37 cellular contexts compared by ENCODE assay signal in the genomic region with DNA sequence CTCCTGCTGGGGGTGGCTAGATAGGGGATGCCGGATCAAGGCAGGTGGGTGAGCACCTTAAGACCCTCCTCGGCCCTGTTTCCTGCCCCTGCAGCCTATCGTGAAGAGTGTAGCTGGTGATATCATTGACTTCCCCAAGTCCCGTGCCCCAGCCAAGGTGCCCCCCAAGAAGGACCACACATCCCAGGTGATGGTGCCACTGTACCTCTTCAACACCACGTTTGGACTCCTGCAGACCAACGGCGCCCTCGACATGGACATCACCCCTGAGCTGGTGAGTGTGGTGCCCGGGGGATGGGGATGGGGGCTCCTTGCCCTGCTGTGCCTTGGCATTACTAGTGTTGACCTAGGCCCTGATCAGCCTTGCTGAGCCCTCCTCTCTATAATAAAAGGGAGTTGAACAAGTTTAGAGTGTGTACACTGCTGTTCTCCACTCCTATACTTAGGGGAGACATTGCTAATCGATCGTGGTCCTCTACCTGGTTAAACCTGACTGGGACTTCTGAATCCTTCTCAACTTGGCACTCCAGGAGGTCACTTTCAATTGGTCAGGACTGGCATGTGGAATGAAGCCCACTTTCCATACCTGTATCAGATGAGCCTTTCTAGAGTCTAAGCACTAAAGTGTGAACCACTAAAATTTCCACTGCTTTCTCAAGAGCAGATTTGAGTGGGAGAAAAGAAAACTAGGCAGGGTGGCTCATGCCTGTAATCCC. TPM values are rescaled to one million over a fixed set of nuclear protein-coding genes. Genes with fewer than 3 reads are reported as not detected.
"Had no signal": no experiment of that assay in that cellular context is flagged by ENCODE, and none has a peak within 500 bp of the region (broad histone marks: within the 10 kb centered on the region; RNA-seq: fewer than 3 reads in every experiment).

No MANE protein-coding gene starts in this region.

- H3K36me3 Mint-ChIP-seq: activated naive CD4-positive, alpha-beta T cell treated with anti-CD3 and anti-CD28 coated beads, Interleukin-2, amount 50 U/mL, for 24 hours; activated naive CD8-positive, alpha-beta T cell treated with anti-CD3 and anti-CD28 coated beads for 36 hours had no signal

- H3K27me3 Mint-ChIP-seq: activated CD4-positive, alpha-beta memory T cell treated with anti-CD3 and anti-CD28 coated beads, Interleukin-2, amount 10 ng/mL, durations not matched to agents 7 days and 5 days; activated CD4-positive, alpha-beta T cell treated with anti-CD3 and anti-CD28 coated beads, Interleukin-2, amount 10 ng/mL, durations not matched to agents 7 days and 5 days; activated naive CD4-positive, alpha-beta T cell treated with anti-CD3 and anti-CD28 coated beads, Interleukin-2, amount 50 U/mL, for 24 hours; activated naive CD8-positive, alpha-beta T cell treated with anti-CD3 and anti-CD28 coated beads for 36 hours; activated naive CD8-positive, alpha-beta T cell treated with anti-CD3 and anti-CD28 coated beads, Interleukin-2, amount 50 U/mL, for 24 hours; activated T-cell treated with anti-CD3 and anti-CD28 coated beads, Interleukin-2, amount 50 U/mL, for 24 hours; T-helper 17 cell had no signal

- H3K4me3 ChIP-seq: adrenal gland, body of pancreas, cardiac muscle cell, coronary artery, dorsolateral prefrontal cortex, esophagus muscularis mucosa, gastrocnemius medialis, heart right ventricle, hepatocyte had no signal

- H3K27ac Mint-ChIP-seq: activated CD4-positive, alpha-beta memory T cell treated with anti-CD3 and anti-CD28 coated beads, Interleukin-2, amount 10 ng/mL, durations not matched to agents 7 days and 5 days; activated CD4-positive, alpha-beta T cell treated with anti-CD3 and anti-CD28 coated beads, Interleukin-2, amount 10 ng/mL, durations not matched to agents 7 days and 5 days; activated naive CD8-positive, alpha-beta T cell treated with anti-CD3 and anti-CD28 coated beads for 36 hours; activated T-cell treated with anti-CD3 and anti-CD28 coated beads, Interleukin-2, amount 50 U/mL, for 24 hours; activated T-cell treated with anti-CD3 and anti-CD28 coated beads, Interleukin-2, amount 50 U/mL, for 72 hours; dendritic cell treated with granulocyte-macrophage colony-stimulating factor and Interleukin-4, amounts not matched to agents 40 ng/mL and 50 ng/mL, for 4 days; T-helper 17 cell; T-helper 2 cell treated with Interferon-gamma antibody and Interleukin-4, amounts not matched to agents 5 μg/mL and 100 μg/mL, for 36 hours had no signal

- DNase-seq: activated CD4-positive, alpha-beta memory T cell treated with anti-CD3 and anti-CD28 coated beads, Interleukin-2, amount 10 ng/mL, durations not matched to agents 7 days and 5 days; activated CD4-positive, alpha-beta T cell treated with anti-CD3 and anti-CD28 coated beads for 1 hour; activated CD4-positive, alpha-beta T cell treated with anti-CD3 and anti-CD28 coated beads for 4 hours; activated CD4-positive, alpha-beta T cell treated with anti-CD3 and anti-CD28 coated beads, Interleukin-2, amount 10 ng/mL, durations not matched to agents 7 days and 5 days; activated CD4-positive, alpha-beta T cell treated with anti-CD3 and anti-CD28 coated beads, Interleukin-2, amount 50 U/mL, for 4 hours; activated CD4-positive, CD25-positive, alpha-beta regulatory T cell; activated CD8-positive, alpha-beta memory T cell treated with anti-CD3 and anti-CD28 coated beads, Interleukin-2, amount 50 U/mL, for 48 hours; activated effector memory CD4-positive, alpha-beta T cell treated with Interleukin-2 at 50 U/mL for 16 hours; activated gamma-delta T cell treated with Interleukin-2 at 50 U/mL for 16 hours; activated naive CD4-positive, alpha-beta T cell treated with Interleukin-2 at 50 U/mL for 16 hours; activated naive CD8-positive, alpha-beta T cell treated with anti-CD3 and anti-CD28 coated beads for 36 hours; activated naive CD8-positive, alpha-beta T cell treated with anti-CD3 and anti-CD28 coated beads, Interleukin-2, amount 50 U/mL, for 24 hours; activated T-cell treated with anti-CD3 and anti-CD28 coated beads for 4 hours; activated T-cell treated with anti-CD3 and anti-CD28 coated beads, Interleukin-2, amount 50 U/mL, for 24 hours; activated T-cell treated with anti-CD3 and anti-CD28 coated beads, Interleukin-2, amount 50 U/mL, for 72 hours; adrenal gland; amygdala; aorta; body of pancreas; central memory CD4-positive, alpha-beta T cell; cerebellar nuclear complex; dorsolateral prefrontal cortex; effector memory CD4-positive, alpha-beta T cell; erythroblast; foreskin keratinocyte; gastrocnemius medialis; heart right ventricle; T-helper 1 cell; T-helper 17 cell; T1000 had no signal

- H3K4me3 Mint-ChIP-seq: activated CD4-positive, alpha-beta memory T cell treated with anti-CD3 and anti-CD28 coated beads, Interleukin-2, amount 10 ng/mL, durations not matched to agents 7 days and 5 days; activated CD4-positive, alpha-beta T cell treated with anti-CD3 and anti-CD28 coated beads, Interleukin-2, amount 10 ng/mL, durations not matched to agents 7 days and 5 days; activated naive CD4-positive, alpha-beta T cell treated with anti-CD3 and anti-CD28 coated beads, Interleukin-2, amount 50 U/mL, for 24 hours; activated naive CD8-positive, alpha-beta T cell treated with anti-CD3 and anti-CD28 coated beads for 36 hours; activated naive CD8-positive, alpha-beta T cell treated with anti-CD3 and anti-CD28 coated beads, Interleukin-2, amount 50 U/mL, for 24 hours; activated T-cell treated with anti-CD3 and anti-CD28 coated beads, Interleukin-2, amount 50 U/mL, for 24 hours; activated T-cell treated with anti-CD3 and anti-CD28 coated beads, Interleukin-2, amount 50 U/mL, for 72 hours; dendritic cell treated with granulocyte-macrophage colony-stimulating factor and Interleukin-4, amounts not matched to agents 40 ng/mL and 50 ng/mL, for 4 days; T-helper 17 cell; T-helper 2 cell treated with Interferon-gamma antibody and Interleukin-4, amounts not matched to agents 5 μg/mL and 100 μg/mL, for 36 hours had no signal

- ATAC-seq: activated naive CD8-positive, alpha-beta T cell treated with anti-CD3 and anti-CD28 coated beads, Interleukin-2, amount 50 U/mL, for 24 hours; activated T-cell treated with anti-CD3 and anti-CD28 coated beads, Interleukin-2, amount 50 U/mL, for 72 hours; body of pancreas; foreskin keratinocyte; gastrocnemius medialis; heart right ventricle; T-helper 17 cell had no signal

- H3K9me3 ChIP-seq: adrenal gland, body of pancreas, esophagus muscularis mucosa, gastrocnemius medialis, heart right ventricle had no signal

- H3K27me3 ChIP-seq: adrenal gland, body of pancreas, cardiac muscle cell, dorsolateral prefrontal cortex, foreskin keratinocyte, gastrocnemius medialis, heart right ventricle had no signal

- H3K27ac ChIP-seq: adrenal gland, body of pancreas, cardiac muscle cell, coronary artery, dorsolateral prefrontal cortex, esophagus muscularis mucosa, foreskin keratinocyte, gastrocnemius medialis, heart right ventricle, hepatocyte had no signal

- H3K36me3 ChIP-seq: adrenal gland, cardiac muscle cell, esophagus muscularis mucosa, gastrocnemius medialis, heart right ventricle had no signal

- H3K4me1 Mint-ChIP-seq: activated CD4-positive, alpha-beta memory T cell treated with anti-CD3 and anti-CD28 coated beads, Interleukin-2, amount 10 ng/mL, durations not matched to agents 7 days and 5 days; activated CD4-positive, alpha-beta T cell treated with anti-CD3 and anti-CD28 coated beads, Interleukin-2, amount 10 ng/mL, durations not matched to agents 7 days and 5 days had no signal

- H3K4me2 ChIP-seq: hepatocyte had no signal

- H3K4me1 ChIP-seq: adrenal gland, body of pancreas, esophagus muscularis mucosa, foreskin keratinocyte, gastrocnemius medialis, heart right ventricle had no signal

- H3K9me3 Mint-ChIP-seq: activated CD4-positive, alpha-beta memory T cell treated with anti-CD3 and anti-CD28 coated beads, Interleukin-2, amount 10 ng/mL, durations not matched to agents 7 days and 5 days; activated CD4-positive, alpha-beta T cell treated with anti-CD3 and anti-CD28 coated beads, Interleukin-2, amount 10 ng/mL, durations not matched to agents 7 days and 5 days; activated naive CD4-positive, alpha-beta T cell treated with anti-CD3 and anti-CD28 coated beads, Interleukin-2, amount 50 U/mL, for 24 hours; activated naive CD8-positive, alpha-beta T cell treated with anti-CD3 and anti-CD28 coated beads for 36 hours; activated naive CD8-positive, alpha-beta T cell treated with anti-CD3 and anti-CD28 coated beads, Interleukin-2, amount 50 U/mL, for 24 hours; activated T-cell treated with anti-CD3 and anti-CD28 coated beads, Interleukin-2, amount 50 U/mL, for 24 hours; activated T-cell treated with anti-CD3 and anti-CD28 coated beads, Interleukin-2, amount 50 U/mL, for 72 hours; dendritic cell treated with granulocyte-macrophage colony-stimulating factor and Interleukin-4, amounts not matched to agents 40 ng/mL and 50 ng/mL, for 4 days; T-helper 2 cell treated with Interferon-gamma antibody and Interleukin-4, amounts not matched to agents 5 μg/mL and 100 μg/mL, for 36 hours had no signal

RNA-seq across cellular contexts. Expression of a gene that starts 11.0 kb away (rescaled TPM):
- total RNA-seq: activated CD4-positive, alpha-beta memory T cell treated with anti-CD3 and anti-CD28 coated beads, Interleukin-2, amount 10 ng/mL, durations not matched to agents 7 days and 5 days; activated CD4-positive, alpha-beta T cell treated with anti-CD3 and anti-CD28 coated beads, Interleukin-2, amount 10 ng/mL, durations not matched to agents 7 days and 5 days; activated naive CD8-positive, alpha-beta T cell treated with anti-CD3 and anti-CD28 coated beads for 36 hours; activated T-cell treated with anti-CD3 and anti-CD28 coated beads, Interleukin-2, amount 50 U/mL, for 72 hours; adrenal gland; aorta; body of pancreas; cardiac muscle cell; dorsolateral prefrontal cortex; esophagus muscularis mucosa; foreskin keratinocyte; gastrocnemius medialis; heart right ventricle; hepatocyte; T-helper 17 cell had no signal

RNA-seq across cellular contexts. Expression of a gene that starts 14.7 kb away (rescaled TPM):
- total RNA-seq: activated CD4-positive, alpha-beta memory T cell treated with anti-CD3 and anti-CD28 coated beads, Interleukin-2, amount 10 ng/mL, durations not matched to agents 7 days and 5 days; activated CD4-positive, alpha-beta T cell treated with anti-CD3 and anti-CD28 coated beads, Interleukin-2, amount 10 ng/mL, durations not matched to agents 7 days and 5 days; activated naive CD8-positive, alpha-beta T cell treated with anti-CD3 and anti-CD28 coated beads for 36 hours; activated T-cell treated with anti-CD3 and anti-CD28 coated beads, Interleukin-2, amount 50 U/mL, for 72 hours; adrenal gland; aorta; body of pancreas; cardiac muscle cell; esophagus muscularis mucosa; foreskin keratinocyte; gastrocnemius medialis; heart right ventricle; hepatocyte; T-helper 17 cell had no signal

RNA-seq across cellular contexts. Expression of a gene that starts 33.3 kb away (rescaled TPM):
- total RNA-seq: activated CD4-positive, alpha-beta memory T cell treated with anti-CD3 and anti-CD28 coated beads, Interleukin-2, amount 10 ng/mL, durations not matched to agents 7 days and 5 days; activated CD4-positive, alpha-beta T cell treated with anti-CD3 and anti-CD28 coated beads, Interleukin-2, amount 10 ng/mL, durations not matched to agents 7 days and 5 days; activated naive CD8-positive, alpha-beta T cell treated with anti-CD3 and anti-CD28 coated beads for 36 hours; activated T-cell treated with anti-CD3 and anti-CD28 coated beads, Interleukin-2, amount 50 U/mL, for 72 hours; adrenal gland; aorta; body of pancreas; cardiac muscle cell; dorsolateral prefrontal cortex; esophagus muscularis mucosa; foreskin keratinocyte; gastrocnemius medialis; heart right ventricle; hepatocyte; T-helper 17 cell had no signal

RNA-seq across cellular contexts. Expression of a gene that starts 57.2 kb away (rescaled TPM):
- total RNA-seq: activated CD4-positive, alpha-beta memory T cell treated with anti-CD3 and anti-CD28 coated beads, Interleukin-2, amount 10 ng/mL, durations not matched to agents 7 days and 5 days; activated CD4-positive, alpha-beta T cell treated with anti-CD3 and anti-CD28 coated beads, Interleukin-2, amount 10 ng/mL, durations not matched to agents 7 days and 5 days; activated naive CD8-positive, alpha-beta T cell treated with anti-CD3 and anti-CD28 coated beads for 36 hours; activated T-cell treated with anti-CD3 and anti-CD28 coated beads, Interleukin-2, amount 50 U/mL, for 72 hours; aorta; body of pancreas; cardiac muscle cell; dorsolateral prefrontal cortex; esophagus muscularis mucosa; foreskin keratinocyte; gastrocnemius medialis; heart right ventricle; T-helper 17 cell had no signal
